In genomic region chr10:44891721-44892120, GRCh38 we compare ENCODE assay signal across 30 cellular contexts.
"Had no signal": no experiment of that assay in that cellular context is flagged by ENCODE, and none has a peak within 500 bp of the region (broad histone marks: within the 10 kb centered on the region; RNA-seq: fewer than 3 reads in every experiment).

No MANE protein-coding gene starts in this region.

- DNase-seq: activated CD4-positive, alpha-beta T cell treated with anti-CD3 and anti-CD28 coated beads for 1 hour; activated CD4-positive, alpha-beta T cell treated with anti-CD3 and anti-CD28 coated beads for 4 hours; activated CD4-positive, alpha-beta T cell treated with anti-CD3 and anti-CD28 coated beads, Interleukin-2, amount 10 ng/mL, durations not matched to agents 7 days and 5 days; activated CD4-positive, alpha-beta T cell treated with anti-CD3 and anti-CD28 coated beads, Interleukin-2, amount 50 U/mL, for 4 hours; activated CD8-positive, alpha-beta memory T cell treated with anti-CD3 and anti-CD28 coated beads for 24 hours; activated CD8-positive, alpha-beta T cell treated with anti-CD3 and anti-CD28 coated beads for 36 hours; activated effector memory CD4-positive, alpha-beta T cell treated with Interleukin-2 at 50 U/mL for 16 hours; activated gamma-delta T cell treated with Interleukin-2 at 50 U/mL for 16 hours; activated naive CD4-positive, alpha-beta T cell treated with anti-CD3 and anti-CD28 coated beads, Interleukin-2, amount 50 U/mL, for 16 hours; activated naive CD4-positive, alpha-beta T cell treated with Interleukin-2 at 50 U/mL for 16 hours; activated T-cell treated with anti-CD3 and anti-CD28 coated beads, Interleukin-2, amount 50 U/mL, for 4 hours; amniotic stem cell; anterior cingulate cortex; brain microvascular endothelial cell; central memory CD4-positive, alpha-beta T cell; cerebellar nuclear complex; dorsolateral prefrontal cortex; effector memory CD4-positive, alpha-beta T cell; endodermal cell; foreskin fibroblast; head of caudate nucleus; T-helper 1 cell; T-helper 17 cell; T1000 had no signal

- H3K4me3 Mint-ChIP-seq: activated CD4-positive, alpha-beta T cell treated with anti-CD3 and anti-CD28 coated beads, Interleukin-2, amount 10 ng/mL, durations not matched to agents 7 days and 5 days; activated CD8-positive, alpha-beta T cell treated with anti-CD3 and anti-CD28 coated beads for 36 hours; activated naive CD8-positive, alpha-beta T cell; activated T-cell treated with anti-CD3 and anti-CD28 coated beads, Interleukin-2, amount 50 U/mL, for 4 hours; activated T-helper 17 cell treated with anti-CD3 and anti-CD28 coated beads, Interleukin-2, amount 50 U/mL, for 72 hours; dendritic cell treated with granulocyte-macrophage colony-stimulating factor and Interleukin-4, amounts not matched to agents 40 ng/mL and 50 ng/mL, for 4 days; endodermal cell; T-helper 17 cell; T-helper 2 cell treated with Interferon-gamma antibody and Interleukin-4, amounts not matched to agents 5 μg/mL and 100 μg/mL, for 36 hours; WTC11 had no signal

- ATAC-seq: activated CD8-positive, alpha-beta T cell treated with anti-CD3 and anti-CD28 coated beads for 36 hours; activated T-cell treated with anti-CD3 and anti-CD28 coated beads, Interleukin-2, amount 50 U/mL, for 4 hours; activated T-helper 17 cell treated with anti-CD3 and anti-CD28 coated beads, Interleukin-2, amount 50 U/mL, for 72 hours; esophagus mucosa; T-helper 17 cell; WTC11 had no signal

- H3K27me3 Mint-ChIP-seq: activated CD4-positive, alpha-beta T cell treated with anti-CD3 and anti-CD28 coated beads, Interleukin-2, amount 10 ng/mL, durations not matched to agents 7 days and 5 days; activated CD8-positive, alpha-beta T cell treated with anti-CD3 and anti-CD28 coated beads for 36 hours; activated naive CD8-positive, alpha-beta T cell; activated T-helper 17 cell treated with anti-CD3 and anti-CD28 coated beads, Interleukin-2, amount 50 U/mL, for 72 hours; dendritic cell treated with granulocyte-macrophage colony-stimulating factor and Interleukin-4, amounts not matched to agents 40 ng/mL and 50 ng/mL, for 4 days had no signal

- H3K9me3 Mint-ChIP-seq: activated CD4-positive, alpha-beta T cell treated with anti-CD3 and anti-CD28 coated beads, Interleukin-2, amount 10 ng/mL, durations not matched to agents 7 days and 5 days; activated CD8-positive, alpha-beta T cell treated with anti-CD3 and anti-CD28 coated beads for 36 hours; activated T-cell treated with anti-CD3 and anti-CD28 coated beads, Interleukin-2, amount 50 U/mL, for 4 hours; activated T-helper 17 cell treated with anti-CD3 and anti-CD28 coated beads, Interleukin-2, amount 50 U/mL, for 72 hours; dendritic cell treated with granulocyte-macrophage colony-stimulating factor and Interleukin-4, amounts not matched to agents 40 ng/mL and 50 ng/mL, for 4 days; endodermal cell; T-helper 2 cell treated with Interferon-gamma antibody and Interleukin-4, amounts not matched to agents 5 μg/mL and 100 μg/mL, for 36 hours; WTC11 had no signal

- H3K27ac Mint-ChIP-seq: activated CD4-positive, alpha-beta T cell treated with anti-CD3 and anti-CD28 coated beads, Interleukin-2, amount 10 ng/mL, durations not matched to agents 7 days and 5 days; activated CD8-positive, alpha-beta T cell treated with anti-CD3 and anti-CD28 coated beads for 36 hours; activated naive CD8-positive, alpha-beta T cell; activated T-helper 17 cell treated with anti-CD3 and anti-CD28 coated beads, Interleukin-2, amount 50 U/mL, for 72 hours; dendritic cell treated with granulocyte-macrophage colony-stimulating factor and Interleukin-4, amounts not matched to agents 40 ng/mL and 50 ng/mL, for 4 days; endodermal cell; T-helper 17 cell; T-helper 2 cell treated with Interferon-gamma antibody and Interleukin-4, amounts not matched to agents 5 μg/mL and 100 μg/mL, for 36 hours; WTC11 had no signal

- H3K4me1 Mint-ChIP-seq: activated CD4-positive, alpha-beta T cell treated with anti-CD3 and anti-CD28 coated beads, Interleukin-2, amount 10 ng/mL, durations not matched to agents 7 days and 5 days; activated T-helper 17 cell treated with anti-CD3 and anti-CD28 coated beads, Interleukin-2, amount 50 U/mL, for 72 hours; endodermal cell; WTC11 had no signal

- H3K36me3 Mint-ChIP-seq: activated naive CD8-positive, alpha-beta T cell; WTC11 had no signal
